ENCODE assay signal across 21 cellular contexts in genomic region chr20:57951549-57951948, GRCh38.
DNase-seq lines count a peak whose midpoint lies in the region; FAIRE-seq and TF ChIP-seq lines count a peak whose summit lies in the region.
"Had no signal": no experiment of that assay in that cellular context is flagged by ENCODE, and none has a peak within 500 bp of the region (broad histone marks: within the 10 kb centered on the region; RNA-seq: fewer than 3 reads in every experiment).

No MANE protein-coding gene starts in this region.

- no peak overlapping the region for H3K23ac ChIP-seq in H1 (ENCODE audit: insufficient read length)

- no peak for TF ChIP-seq RAD21 in H1 (IDR thresholded peaks at IDR 0.05 in 1 of 2, conservative IDR thresholded peaks at IDR 0.05 in 1 of 2; ENCODE audit: low read depth in 2 of 2, low read length in 2 of 2)

- no peak overlapping the region for H2BK5ac ChIP-seq in H1 (ENCODE audit: low read depth, low read length)

- H2AK5ac ChIP-seq in H1 (ENCODE audit: low read depth, low read length) = no peak overlapping the region

- H3K27ac ChIP-seq in HEK293 (ENCODE audit: extremely low read depth, low read depth, low read length) = no peak overlapping the region
- peak overlapping the region; percentile 14 for H3K27ac ChIP-seq in KOPT-K1 (ENCODE audit: low read depth, low read length, poor library complexity, severe bottlenecking)
- no peak overlapping the region for H3K27ac ChIP-seq in H1 (ENCODE audit: low read depth, low read length)
- H3K27ac ChIP-seq in brain microvascular endothelial cell = no peak overlapping the region
- H3K27ac ChIP-seq: 22Rv1; BLaER1 treated with 17β-estradiol and CSF1 and Interleukin-3, amounts not matched to agents 10 nM and 100 nM; C4-2B had no signal

- H3K27me3 ChIP-seq in H1 (replicated peaks in 1 of 4; ENCODE audit: control insufficient read depth in 3 of 4, extremely low read depth in 1 of 4, insufficient read depth in 3 of 4, low read length in 3 of 4) (no peaks in the 10 kb centered on the region; a peak in 1 of 7 replicates), brain microvascular endothelial cell (replicated peaks) (no peaks in the 10 kb centered on the region)
- H3K27me3 ChIP-seq: BLaER1 treated with 17β-estradiol and CSF1 and Interleukin-3, amounts not matched to agents 10 nM and 100 nM had no signal

- H3K56ac ChIP-seq in H1 (replicated peaks; ENCODE audit: insufficient read length, low read depth, low read length) = no peak overlapping the region

- H3K4me1 ChIP-seq in HEK293 (ENCODE audit: control insufficient read depth, insufficient read depth, low read length) (no peaks in the 10 kb centered on the region), H1 (replicated peaks in 1 of 4; ENCODE audit: control insufficient read depth in 3 of 4, insufficient read depth in 4 of 4, low read length in 3 of 4) (no peaks in the 10 kb centered on the region; a peak in 1 of 7 replicates)

- H3K14ac ChIP-seq in H1 (ENCODE audit: insufficient read length) = no peak overlapping the region

- POLR2A ChIA-PET in HEK293 (lab: Yijun Ruan, JAX) (no interaction called here), H1 (lab: Charles Lee; ENCODE audit: partially characterized antibody) (no interaction called here)

- no peaks in the 10 kb centered on the region for H3K79me1 ChIP-seq in H1 (ENCODE audit: low read depth, low read length)

- H3K9me3 ChIP-seq in HEK293 (ENCODE audit: control insufficient read depth, insufficient read depth, low read depth, low read length) = no peaks in the 10 kb centered on the region
- H3K9me3 ChIP-seq in KOPT-K1 (ENCODE audit: insufficient read depth, low read length, poor library complexity, severe bottlenecking) = no peaks in the 10 kb centered on the region
- peaks cover 0 to 6% of the 10 kb centered on the region in 2 experiments; a peak in 1 of 4 replicates for H3K9me3 ChIP-seq in H1 (ENCODE audit: insufficient read depth in 2 of 2, low read depth in 1 of 2, low read length in 1 of 2)
- H3K9me3 ChIP-seq: A549 had no signal

- no peak overlapping the region for H3K4me3 ChIP-seq in HEK293 (ENCODE audit: low read depth, low read length)
- H3K4me3 ChIP-seq in H1 (ENCODE audit: extremely low read depth in 1 of 4, insufficient read depth in 2 of 4, low read depth in 3 of 4, low read length in 4 of 4) = no peak overlapping the region
- no peak overlapping the region for H3K4me3 ChIP-seq in brain microvascular endothelial cell (ENCODE audit: low read depth, low read length)
- H3K4me3 ChIP-seq: A549; BLaER1 treated with 17β-estradiol and CSF1 and Interleukin-3, amounts not matched to agents 10 nM and 100 nM had no signal

- no peak overlapping the region for H4K5ac ChIP-seq in H1 (ENCODE audit: insufficient read length, low read depth, low read length)

- 89% methylated on average over 3 of the region's 3 CpGs; no CpG with 5 or more reads in 1 of the 2 experiments for WGBS in H1 (ENCODE audit: extremely low coverage in 1 of 2, insufficient coverage in 1 of 2, insufficient read length in 1 of 2, insufficient replicate concordance in 2 of 2, low coverage in 1 of 2, low lambda C conversion rate in 2 of 2, missing lambda C conversion rate in 1 of 2), 2 experiments

- H2BK120ac ChIP-seq in H1 (replicated peaks; ENCODE audit: low read depth, low read length) = no peak overlapping the region

- no peak overlapping the region for H4K91ac ChIP-seq in H1 (replicated peaks; ENCODE audit: insufficient read length, low read length)

- no peak for FAIRE-seq in H1 (lab: Jason Lieb, UNC)
- FAIRE-seq: A549, D721Med, G401.6, GM12891, GM19239 had no signal

- no peak overlapping the region for H2BK15ac ChIP-seq in H1 (ENCODE audit: low read length)

- no peak overlapping the region for H3K9ac ChIP-seq in H1 (replicated peaks in 1 of 4; ENCODE audit: extremely low read depth in 1 of 4, low read depth in 3 of 4, low read length in 3 of 4)
- H3K9ac ChIP-seq: BLaER1 treated with 17β-estradiol and CSF1 and Interleukin-3, amounts not matched to agents 10 nM and 100 nM had no signal

- H4K8ac ChIP-seq in H1 (ENCODE audit: extremely low read depth, insufficient read depth, low read length) = no peak overlapping the region

- H3K36me3 ChIP-seq in HEK293 (ENCODE audit: control insufficient read depth in 2 of 2, insufficient read depth in 1 of 2, low read length in 2 of 2) (no peaks in the 10 kb centered on the region), KOPT-K1 (ENCODE audit: insufficient read depth, low read length) (no peaks in the 10 kb centered on the region), H1 (ENCODE audit: control insufficient read depth in 2 of 4, insufficient read depth in 4 of 4, low read length in 3 of 4) (peaks cover 0 to 2% (median 0%) of the 10 kb centered on the region in 4 experiments; a peak in 1 of 8 replicates), brain microvascular endothelial cell (replicated peaks) (no peaks in the 10 kb centered on the region)
- H3K36me3 ChIP-seq: BLaER1 treated with 17β-estradiol and CSF1 and Interleukin-3, amounts not matched to agents 10 nM and 100 nM had no signal

- H2BK12ac ChIP-seq in H1 (ENCODE audit: low read depth, low read length) = no peak overlapping the region

- H2BK20ac ChIP-seq in H1 (ENCODE audit: low read length) = no peak overlapping the region

- peaks cover 0 to 2% of the 10 kb centered on the region in 2 experiments for H4K20me1 ChIP-seq in H1 (replicated peaks in 1 of 2; ENCODE audit: control insufficient read depth in 1 of 2, insufficient read depth in 2 of 2, low read length in 2 of 2)
- H4K20me1 ChIP-seq: BLaER1 treated with 17β-estradiol and CSF1 and Interleukin-3, amounts not matched to agents 10 nM and 100 nM had no signal

- in situ Hi-C loops in brain microvascular endothelial cell (cut with HindIII; ENCODE audit: low pct_ligation_motif_present, low sequenced_read_pairs) = no loop called here

- peaks cover 10% of the 10 kb centered on the region; the same call in 1 of the 2 replicates for H3K23me2 ChIP-seq in H1 (ENCODE audit: low read depth, low read length)

- TF ChIP-seq POLR2A in H1 (IDR thresholded peaks at IDR 0.05; ENCODE audit: control extremely low read depth in 1 of 2, low read depth in 2 of 2, low read length in 2 of 2) = no peak

- no peak overlapping the region for H3K4me2 ChIP-seq in H1 (ENCODE audit: insufficient read depth in 1 of 2, low read depth in 2 of 2, low read length in 2 of 2)
- H3K4me2 ChIP-seq: A549; BLaER1 treated with 17β-estradiol and CSF1 and Interleukin-3, amounts not matched to agents 10 nM and 100 nM had no signal

- TF ChIP-seq EP300 in H1 (IDR thresholded peaks at IDR 0.05; ENCODE audit: borderline replicate concordance in 1 of 2, low read depth in 2 of 2, low read length in 2 of 2) = no peak

- no peaks in the 10 kb centered on the region for H3K79me2 ChIP-seq in H1 (ENCODE audit: control insufficient read depth in 1 of 2, insufficient read depth in 2 of 2, low read length in 2 of 2)

- no peak overlapping the region for H3K4ac ChIP-seq in H1 (replicated peaks; ENCODE audit: insufficient read length, low read depth, low read length)

- CTCF ChIA-PET in HEK293 (lab: Yijun Ruan, JAX) (no interaction called here), H1 (lab: Charles Lee; ENCODE audit: partially characterized antibody) (interaction anchor here (0.8 to 1.1 kb wide), 2 partner anchors 12 to 14 kb away, joined by 3 to 4 read pairs; no protein-coding TSS in a partner anchor)

- H3K18ac ChIP-seq in H1 (ENCODE audit: extremely low read depth, low read length) = no peak overlapping the region

- TF ChIP-seq CTCF in HEK293 (tag by site-specific recombination; IDR thresholded peaks at IDR 0.05) = no peak
- TF ChIP-seq CTCF in H1 (IDR thresholded peaks at IDR 0.05; ENCODE audit: control extremely low read depth in 1 of 3, insufficient read depth in 1 of 3, low read depth in 1 of 3, low read length in 3 of 3) = no peak
- TF ChIP-seq CTCF in brain microvascular endothelial cell (IDR thresholded peaks at IDR 0.05; ENCODE audit: low read depth, low read length, missing control alignments) = no peak

- DNase-seq in H1 (ENCODE audit: low read depth in 1 of 2, low spot score in 2 of 2) = no peak
- DNase-seq in activated naive CD4-positive, alpha-beta T cell treated with anti-CD3 and anti-CD28 coated beads, Interleukin-2, amount 50 U/mL, for 16 hours = no peak
- DNase-seq in brain microvascular endothelial cell = no peak
- no peak for DNase-seq in stimulated activated CD4-positive, alpha-beta T cell treated with anti-CD3 and anti-CD28 coated beads, Interleukin-2, amount 100 ng/mL, for 48 hours
- DNase-seq: AML-193; Caco-2; Calu3; CD4-positive, alpha-beta T cell; CD8-positive, alpha-beta T cell; DMS79 treated with DMSO at 0.1 percent for 48 hours; GF-D8 had no signal

- H2AFZ ChIP-seq in H1 (ENCODE audit: low read length) = no peak overlapping the region

TF ChIP-seq in HEK293, 187 proteins besides CTCF, POLR2A, EP300 and RAD21:
- TF ChIP-seq ZNF623 (tag by site-specific recombination; IDR thresholded peaks at IDR 0.05) (peak; percentile 96), ZNF580 (tag by site-specific recombination; IDR thresholded peaks at IDR 0.05) (no peak)

TF ChIP-seq in H1, 55 proteins besides CTCF, POLR2A, EP300 and RAD21:
- TF ChIP-seq POLR2AphosphoS5 (IDR thresholded peaks at IDR 0.05; ENCODE audit: low read depth, low read length) (no peak), KDM1A (IDR thresholded peaks at IDR 0.05; ENCODE audit: borderline replicate concordance, low read length) (peak; percentile 36; the same call in 1 of the 2 replicates)
